ENCODE assay signal across 13 cellular contexts in genomic region chr6:41602422-41602743, GRCh38. TPM values are rescaled to one million over a fixed set of nuclear protein-coding genes. Genes with fewer than 3 reads are reported as not detected.
DNase-seq lines count a peak whose midpoint lies in the region; TF ChIP-seq lines count a peak whose summit lies in the region.
"Had no signal": no experiment of that assay in that cellular context is flagged by ENCODE, and none has a peak within 500 bp of the region (broad histone marks: within the 10 kb centered on the region; RNA-seq: fewer than 3 reads in every experiment).

No MANE protein-coding gene starts in this region.

- H3K36me3 Mint-ChIP-seq in type B pancreatic cell = no peaks in the 10 kb centered on the region
- H3K36me3 Mint-ChIP-seq: natural killer cell treated with Interleukin-12 subunit alpha and Interleukin-12 subunit beta and Interleukin-15 and Interleukin-18, amount 100 ng/mL, for 72 hours had no signal

- H3K79me2 ChIP-seq in neural cell (replicated peaks; ENCODE audit: insufficient read depth, low read length) = no peaks in the 10 kb centered on the region

- TF ChIP-seq RAD21 in neural cell (conservative IDR thresholded peaks at IDR 0.05) = no peak

- no peak for TF ChIP-seq EP300 in neural cell (conservative IDR thresholded peaks at IDR 0.05; ENCODE audit: poor library complexity, severe bottlenecking)

- peak overlapping the region; percentile 77 for H3K27ac Mint-ChIP-seq in type B pancreatic cell
- H3K27ac Mint-ChIP-seq: activated naive CD8-positive, alpha-beta T cell treated with anti-CD3 and anti-CD28 coated beads, Interleukin-2, amount 50 U/mL, for 24 hours; memory B cell; natural killer cell treated with Interleukin-12 subunit alpha and Interleukin-12 subunit beta and Interleukin-15 and Interleukin-18, amount 100 ng/mL, for 72 hours had no signal

- no peaks in the 10 kb centered on the region for H3K9me3 ChIP-seq in neural cell (ENCODE audit: low read length)
- H3K9me3 ChIP-seq: thyroid gland had no signal

- DNase-seq in NCI-H2227 treated with DMSO at 0.1 percent for 48 hours (lab: John Stamatoyannopoulos, UW) (peak; percentile 42), NCI-H2227 (lab: John Stamatoyannopoulos, UW; ENCODE audit: unreplicated experiment) (no peak), type B pancreatic cell (ENCODE audit: extremely low spot score, unreplicated experiment) (no peak), NOMO-1 treated with dmso at 0.1 percent for 144 hours (lab: John Stamatoyannopoulos, UW; ENCODE audit: unreplicated experiment) (no peak), NCI-H510A treated with DMSO at 0.1 percent for 48 hours (lab: John Stamatoyannopoulos, UW) (no peak), NAMALWA (ENCODE audit: low spot score) (no peak)

- H3K9me3 Mint-ChIP-seq in type B pancreatic cell = no peaks in the 10 kb centered on the region
- H3K9me3 Mint-ChIP-seq: activated naive CD8-positive, alpha-beta T cell treated with anti-CD3 and anti-CD28 coated beads, Interleukin-2, amount 50 U/mL, for 24 hours; memory B cell; natural killer cell treated with Interleukin-12 subunit alpha and Interleukin-12 subunit beta and Interleukin-15 and Interleukin-18, amount 100 ng/mL, for 72 hours had no signal

- H3K4me3 ChIP-seq in neural cell (ENCODE audit: low read length) = no peak overlapping the region
- H3K4me3 ChIP-seq: thyroid gland had no signal

- no peak for TF ChIP-seq CTCF in VCaP (conservative IDR thresholded peaks at IDR 0.05)
- TF ChIP-seq CTCF in neural cell (IDR thresholded peaks at IDR 0.05; ENCODE audit: poor library complexity, severe bottlenecking) = no peak
- TF ChIP-seq CTCF in type B pancreatic cell (conservative IDR thresholded peaks at IDR 0.05) = no peak

- H3K9ac ChIP-seq in neural cell (ENCODE audit: low read length) = no peak overlapping the region

- H3K27me3 Mint-ChIP-seq in type B pancreatic cell = peaks cover 4% of the 10 kb centered on the region

- H3K4me1 Mint-ChIP-seq in type B pancreatic cell (ENCODE audit: unreplicated experiment) = peaks cover 21% of the 10 kb centered on the region

- H2AFZ ChIP-seq in neural cell (ENCODE audit: low read depth, low read length) = no peak overlapping the region

- peak overlapping the region; percentile 74 for H3K4me3 Mint-ChIP-seq in type B pancreatic cell
- H3K4me3 Mint-ChIP-seq: activated naive CD8-positive, alpha-beta T cell treated with anti-CD3 and anti-CD28 coated beads, Interleukin-2, amount 50 U/mL, for 24 hours; memory B cell; natural killer cell treated with Interleukin-12 subunit alpha and Interleukin-12 subunit beta and Interleukin-15 and Interleukin-18, amount 100 ng/mL, for 72 hours had no signal

- no peaks in the 10 kb centered on the region for H3K27me3 ChIP-seq in neural cell (ENCODE audit: insufficient read depth, low read depth, low read length)
- H3K27me3 ChIP-seq: thyroid gland had no signal

- H3K4me2 ChIP-seq in neural cell (ENCODE audit: low read length) = no peak overlapping the region

- no peaks in the 10 kb centered on the region for H3K9me2 ChIP-seq in neural cell (ENCODE audit: insufficient read depth, low read length)

- H4K20me1 ChIP-seq in neural cell (ENCODE audit: insufficient read depth) = no peaks in the 10 kb centered on the region

- peak overlapping the region; percentile 69 for H3K27ac ChIP-seq in VCaP
- peak overlapping the region; percentile 28 for H3K27ac ChIP-seq in neural cell (ENCODE audit: low read length)
- H3K27ac ChIP-seq: thyroid gland had no signal

- no peaks in the 10 kb centered on the region for H3K36me3 ChIP-seq in neural cell (ENCODE audit: insufficient read depth, low read length)

- H3F3A ChIP-seq in neural cell (ENCODE audit: insufficient read depth, low read length, poor library complexity, severe bottlenecking) = peaks cover 3% of the 10 kb centered on the region

TF ChIP-seq in neural cell, 6 proteins besides CTCF, POLR2A, EP300 and RAD21:
- no peak for TF ChIP-seq MXI1 (conservative IDR thresholded peaks at IDR 0.05; ENCODE audit: poor library complexity, severe bottlenecking)
- TF ChIP-seq SMC3 (conservative IDR thresholded peaks at IDR 0.05; ENCODE audit: poor library complexity) = no peak
- no peak for TF ChIP-seq EZH2 (IDR thresholded peaks at IDR 0.05; ENCODE audit: borderline replicate concordance, insufficient read depth, low read length, poor library complexity, severe bottlenecking)
- no peak for TF ChIP-seq TAF1 (IDR thresholded peaks at IDR 0.05; ENCODE audit: low read depth)
- TF ChIP-seq POLR2AphosphoS5 (IDR thresholded peaks at IDR 0.05) = no peak
- TF ChIP-seq, protein P1, sequence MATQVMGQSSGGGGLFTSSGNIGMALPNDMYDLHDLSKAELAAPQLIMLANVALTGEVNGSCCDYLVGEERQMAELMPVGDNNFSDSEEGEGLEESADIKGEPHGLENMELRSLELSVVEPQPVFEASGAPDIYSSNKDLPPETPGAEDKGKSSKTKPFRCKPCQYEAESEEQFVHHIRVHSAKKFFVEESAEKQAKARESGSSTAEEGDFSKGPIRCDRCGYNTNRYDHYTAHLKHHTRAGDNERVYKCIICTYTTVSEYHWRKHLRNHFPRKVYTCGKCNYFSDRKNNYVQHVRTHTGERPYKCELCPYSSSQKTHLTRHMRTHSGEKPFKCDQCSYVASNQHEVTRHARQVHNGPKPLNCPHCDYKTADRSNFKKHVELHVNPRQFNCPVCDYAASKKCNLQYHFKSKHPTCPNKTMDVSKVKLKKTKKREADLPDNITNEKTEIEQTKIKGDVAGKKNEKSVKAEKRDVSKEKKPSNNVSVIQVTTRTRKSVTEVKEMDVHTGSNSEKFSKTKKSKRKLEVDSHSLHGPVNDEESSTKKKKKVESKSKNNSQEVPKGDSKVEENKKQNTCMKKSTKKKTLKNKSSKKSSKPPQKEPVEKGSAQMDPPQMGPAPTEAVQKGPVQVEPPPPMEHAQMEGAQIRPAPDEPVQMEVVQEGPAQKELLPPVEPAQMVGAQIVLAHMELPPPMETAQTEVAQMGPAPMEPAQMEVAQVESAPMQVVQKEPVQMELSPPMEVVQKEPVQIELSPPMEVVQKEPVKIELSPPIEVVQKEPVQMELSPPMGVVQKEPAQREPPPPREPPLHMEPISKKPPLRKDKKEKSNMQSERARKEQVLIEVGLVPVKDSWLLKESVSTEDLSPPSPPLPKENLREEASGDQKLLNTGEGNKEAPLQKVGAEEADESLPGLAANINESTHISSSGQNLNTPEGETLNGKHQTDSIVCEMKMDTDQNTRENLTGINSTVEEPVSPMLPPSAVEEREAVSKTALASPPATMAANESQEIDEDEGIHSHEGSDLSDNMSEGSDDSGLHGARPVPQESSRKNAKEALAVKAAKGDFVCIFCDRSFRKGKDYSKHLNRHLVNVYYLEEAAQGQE (IDR thresholded peaks at IDR 0.05; ENCODE audit: borderline replicate concordance) = no peak

RNA-seq across cellular contexts. Expression of gene MDFI, which starts 35.9 kb away (rescaled TPM):
- 42.5 and 42.8 TPM in 2 replicates for polyA plus RNA-seq in neural cell
- 12.7 and 17.5 TPM in 2 replicates for polyA minus RNA-seq in neural cell
- 53.9 and 94.5 TPM in 2 replicates for total RNA-seq in type B pancreatic cell (ENCODE audit: low replicate concordance)
- total RNA-seq: natural killer cell treated with Interleukin-12 subunit alpha and Interleukin-12 subunit beta and Interleukin-15 and Interleukin-18, amount 100 ng/mL, for 72 hours had no signal
- polyA plus RNA-seq: BJ had no signal

RNA-seq across cellular contexts. Expression of gene FOXP4, which starts 56.2 kb away (rescaled TPM):
- 7.1 and 9.7 TPM in 2 replicates for polyA plus RNA-seq in neural cell
- 25.9 and 31.2 TPM in 2 replicates for polyA minus RNA-seq in neural cell
- total RNA-seq in type B pancreatic cell (ENCODE audit: low replicate concordance) = 62.2 and 100 TPM in 2 replicates
